Comparison of ENCODE assay signal across 28 cellular contexts in the genomic region with DNA sequence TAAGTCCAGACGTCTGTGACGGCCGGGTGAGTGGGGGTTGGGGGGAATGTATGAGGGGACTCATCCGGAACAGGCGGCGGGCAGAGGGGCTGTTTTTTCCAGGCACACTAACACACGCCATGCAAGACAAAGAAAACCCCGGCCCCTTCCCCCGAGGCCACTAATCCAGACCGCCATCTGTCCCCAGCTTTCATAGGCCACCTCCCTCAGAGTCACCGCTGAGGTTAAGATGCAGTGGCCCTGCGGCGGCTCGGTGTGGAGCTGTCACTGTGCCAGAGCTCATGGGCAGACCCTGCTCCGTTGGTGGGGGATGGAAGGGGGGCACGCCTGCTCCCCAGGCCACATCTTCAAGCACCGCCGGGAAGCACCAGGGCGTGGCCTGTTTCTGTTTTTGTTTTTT. TPM values are rescaled to one million over a fixed set of nuclear protein-coding genes. Genes with fewer than 3 reads are reported as not detected.
A peak's percentile ranks its signal among the peaks of the same experiment; 100 is the strongest.
DNase-seq lines count a peak whose midpoint lies in the region; ATAC-seq, FAIRE-seq and TF ChIP-seq lines count a peak whose summit lies in the region.
"Had no signal": no experiment of that assay in that cellular context is flagged by ENCODE, and none has a peak within 500 bp of the region (broad histone marks: within the 10 kb centered on the region; RNA-seq: fewer than 3 reads in every experiment).

No MANE protein-coding gene starts in this region.

- H3K4me3 Mint-ChIP-seq in activated CD4-positive, alpha-beta T cell treated with anti-CD3 and anti-CD28 coated beads, Interleukin-2, amount 10 ng/mL, durations not matched to agents 7 days and 5 days: no peak overlapping the region
- H3K4me3 Mint-ChIP-seq: activated B cell treated with CpG ODN at 0.5 μM for 24 hours; activated CD4-positive, alpha-beta memory T cell treated with anti-CD3 and anti-CD28 coated beads, Interleukin-2, amount 10 ng/mL, durations not matched to agents 7 days and 5 days; CD14-positive monocyte; effector memory CD8-positive, alpha-beta T cell; natural killer cell treated with Interleukin-12 subunit alpha and Interleukin-12 subunit beta and Interleukin-15 and Interleukin-18, amount 100 ng/mL, for 72 hours had no signal

- CTCF ChIA-PET in activated CD4-positive, alpha-beta T cell treated with anti-CD3 and anti-CD28 coated beads, Interleukin-2, amount 10 ng/mL, durations not matched to agents 7 days and 5 days (lab: Charles Lee): no interaction called here

- POLR2A ChIA-PET in activated CD4-positive, alpha-beta T cell treated with anti-CD3 and anti-CD28 coated beads, Interleukin-2, amount 10 ng/mL, durations not matched to agents 7 days and 5 days (lab: Charles Lee): no interaction called here

- H3K36me3 Mint-ChIP-seq in activated CD4-positive, alpha-beta T cell treated with anti-CD3 and anti-CD28 coated beads, Interleukin-2, amount 10 ng/mL, durations not matched to agents 7 days and 5 days (ENCODE audit: low read depth): no peaks in the 10 kb centered on the region
- H3K36me3 Mint-ChIP-seq: CD14-positive monocyte; natural killer cell treated with Interleukin-12 subunit alpha and Interleukin-12 subunit beta and Interleukin-15 and Interleukin-18, amount 100 ng/mL, for 72 hours had no signal

- H3K9me3 Mint-ChIP-seq in activated CD4-positive, alpha-beta T cell treated with anti-CD3 and anti-CD28 coated beads, Interleukin-2, amount 10 ng/mL, durations not matched to agents 7 days and 5 days: no peaks in the 10 kb centered on the region
- H3K9me3 Mint-ChIP-seq: activated B cell treated with CpG ODN at 0.5 μM for 24 hours; activated CD4-positive, alpha-beta memory T cell treated with anti-CD3 and anti-CD28 coated beads, Interleukin-2, amount 10 ng/mL, durations not matched to agents 7 days and 5 days; effector memory CD8-positive, alpha-beta T cell; natural killer cell treated with Interleukin-12 subunit alpha and Interleukin-12 subunit beta and Interleukin-15 and Interleukin-18, amount 100 ng/mL, for 72 hours had no signal

- H3K4me1 Mint-ChIP-seq in activated CD4-positive, alpha-beta T cell treated with anti-CD3 and anti-CD28 coated beads, Interleukin-2, amount 10 ng/mL, durations not matched to agents 7 days and 5 days: no peaks in the 10 kb centered on the region
- H3K4me1 Mint-ChIP-seq: activated B cell treated with CpG ODN at 0.5 μM for 24 hours; activated CD4-positive, alpha-beta memory T cell treated with anti-CD3 and anti-CD28 coated beads, Interleukin-2, amount 10 ng/mL, durations not matched to agents 7 days and 5 days; CD14-positive monocyte had no signal

- H3K27ac Mint-ChIP-seq in activated CD4-positive, alpha-beta T cell treated with anti-CD3 and anti-CD28 coated beads, Interleukin-2, amount 10 ng/mL, durations not matched to agents 7 days and 5 days: no peak overlapping the region
- H3K27ac Mint-ChIP-seq: activated B cell treated with CpG ODN at 0.5 μM for 24 hours; activated CD4-positive, alpha-beta memory T cell treated with anti-CD3 and anti-CD28 coated beads, Interleukin-2, amount 10 ng/mL, durations not matched to agents 7 days and 5 days; CD14-positive monocyte; effector memory CD8-positive, alpha-beta T cell; natural killer cell treated with Interleukin-12 subunit alpha and Interleukin-12 subunit beta and Interleukin-15 and Interleukin-18, amount 100 ng/mL, for 72 hours had no signal

- no peak for TF ChIP-seq POLR2A in H54 (IDR thresholded peaks at IDR 0.05; ENCODE audit: low read depth, low read length)

- H3K27me3 Mint-ChIP-seq in activated CD4-positive, alpha-beta T cell treated with anti-CD3 and anti-CD28 coated beads, Interleukin-2, amount 10 ng/mL, durations not matched to agents 7 days and 5 days: no peaks in the 10 kb centered on the region
- H3K27me3 Mint-ChIP-seq: activated CD4-positive, alpha-beta memory T cell treated with anti-CD3 and anti-CD28 coated beads, Interleukin-2, amount 10 ng/mL, durations not matched to agents 7 days and 5 days had no signal

- ATAC-seq in HG03097 (IDR thresholded peaks at IDR 0.05; ENCODE audit: low FRiP score, unreplicated experiment) (no peak), HG03196 (IDR thresholded peaks at IDR 0.05; ENCODE audit: unreplicated experiment) (no peak)
- ATAC-seq: effector memory CD8-positive, alpha-beta T cell had no signal

- DNase-seq in ELF-1 (ENCODE audit: low read depth, low spot score) (peak; percentile 64), NCI-H82 treated with DMSO at 0.1 percent for 48 hours (lab: John Stamatoyannopoulos, UW; ENCODE audit: unreplicated experiment) (peak; percentile 90), left kidney (ENCODE audit: low read depth, low spot score) (peak; percentile 85), retina (peak; percentile 86), H54 (ENCODE audit: insufficient read length, low spot score) (no peak)
- DNase-seq in activated CD4-positive, alpha-beta T cell treated with anti-CD3 and anti-CD28 coated beads, Interleukin-2, amount 10 ng/mL, durations not matched to agents 7 days and 5 days: no peak
- DNase-seq: activated B cell treated with CpG ODN at 0.5 μM for 24 hours; activated CD4-positive, alpha-beta memory T cell treated with anti-CD3 and anti-CD28 coated beads, Interleukin-2, amount 10 ng/mL, durations not matched to agents 7 days and 5 days; activated CD8-positive, alpha-beta memory T cell treated with anti-CD3 and anti-CD28 coated beads, Interleukin-2, amount 50 U/mL, for 4 hours; activated naive CD4-positive, alpha-beta T cell treated with Interleukin-2 at 50 U/mL for 16 hours; Caco-2; caudate nucleus; effector memory CD8-positive, alpha-beta T cell; EL; MM.1S; NCI-H1105 treated with DMSO at 0.1 percent for 48 hours; NCI-H1930; stimulated activated CD4-positive, alpha-beta T cell treated with anti-CD3 and anti-CD28 coated beads, Interleukin-1b, Interleukin-23, amount 100 ng/mL, for 48 hours; stimulated activated naive CD4-positive, alpha-beta T cell treated with Interleukin-2 at 50 U/mL for 16 hours had no signal

- no peak for FAIRE-seq in H54 (lab: Jason Lieb, UNC)
- FAIRE-seq: GM18507, H1, keratinocyte had no signal

RNA-seq across cellular contexts. Expression of gene SORCS2, which starts 34.1 kb away (rescaled TPM):
- not detected for total RNA-seq in activated CD4-positive, alpha-beta T cell treated with anti-CD3 and anti-CD28 coated beads, Interleukin-2, amount 10 ng/mL, durations not matched to agents 7 days and 5 days
- total RNA-seq: activated B cell treated with CpG ODN at 0.5 μM for 24 hours; SK-MEL-5; T-helper 1 cell treated with Interleukin-12 subunit alpha and Interleukin-12 subunit beta and Interleukin-4 antibody, amounts not matched to agents 30 ng/mL and 1 ng/mL, for 36 hours had no signal

Comparison
In these comparisons a context has a peak if more than half of its experiments do, and no peak if none do; other contexts are left out.
1. DNase-seq: peak in ELF-1 (single experiment), NCI-H82 treated with DMSO at 0.1 percent for 48 hours (single experiment), left kidney (single experiment) and retina (single experiment); none in activated CD4-positive, alpha-beta T cell treated with anti-CD3 and anti-CD28 coated beads, Interleukin-2, amount 10 ng/mL, durations not matched to agents 7 days and 5 days (single experiment) and H54 (single experiment).